1 cellular context compared by ENCODE assay signal in genomic region chr16:87278191-87279093, GRCh38.
A peak's percentile ranks its signal among the peaks of the same experiment; 100 is the strongest.
TF ChIP-seq lines count a peak whose summit lies in the region.

No MANE protein-coding gene starts in this region.

TF ChIP-seq in HepG2, 621 proteins besides CTCF, POLR2A, EP300 and RAD21 (continued from another document and continues in another):
- TF ChIP-seq PREB (CRISPR knock-in tag; IDR thresholded peaks at IDR 0.05) (no peak), ZBTB33 (CRISPR knock-in tag; IDR thresholded peaks at IDR 0.05) (no peak; the same call in 1 of the 2 replicates), NR2F2 (IDR thresholded peaks at IDR 0.05; ENCODE audit: borderline replicate concordance, low read depth) (no peak), ZNF350 (CRISPR knock-in tag; IDR thresholded peaks at IDR 0.05; ENCODE audit: borderline replicate concordance, low read depth) (0 out of 2 replicates have a peak, but pooled peaks have one; percentile 60), TERF1 (CRISPR knock-in tag; IDR thresholded peaks at IDR 0.05) (no peak), GATAD2A (CRISPR knock-in tag; IDR thresholded peaks at IDR 0.05) (peak; percentile 22; the same call in 1 of the 2 replicates), FLYWCH1 (CRISPR knock-in tag; IDR thresholded peaks at IDR 0.05) (no peak), PLSCR1 (CRISPR knock-in tag; IDR thresholded peaks at IDR 0.05; ENCODE audit: borderline replicate concordance) (no peak), ZNF710 (CRISPR knock-in tag; IDR thresholded peaks at IDR 0.05; ENCODE audit: borderline replicate concordance) (no peak), FOXK1 (CRISPR knock-in tag; IDR thresholded peaks at IDR 0.05; ENCODE audit: borderline replicate concordance, low read depth) (no peak), MEF2D (CRISPR knock-in tag; IDR thresholded peaks at IDR 0.05) (0 out of 2 replicates have a peak, but pooled peaks have one; percentile 25), MIXL1 (CRISPR knock-in tag; IDR thresholded peaks at IDR 0.05) (no peak), TBP (CRISPR knock-in tag; IDR thresholded peaks at IDR 0.05) (no peak), SUZ12 (IDR thresholded peaks at IDR 0.05; ENCODE audit: low read depth, low read length) (no peak), GATAD1 (CRISPR knock-in tag; IDR thresholded peaks at IDR 0.05) (no peak), ZFP90 (CRISPR knock-in tag; IDR thresholded peaks at IDR 0.05; ENCODE audit: borderline replicate concordance) (no peak), ZBED4 (CRISPR knock-in tag; IDR thresholded peaks at IDR 0.05; ENCODE audit: borderline replicate concordance) (0 out of 2 replicates have a peak, but pooled peaks have one; percentile 57), RARA (CRISPR knock-in tag; IDR thresholded peaks at IDR 0.05) (no peak), PRDM10 (CRISPR knock-in tag; IDR thresholded peaks at IDR 0.05; ENCODE audit: low read depth) (no peak), YY1 (IDR thresholded peaks at IDR 0.05; ENCODE audit: insufficient read depth, insufficient replicate concordance, low read depth, low read length) (no peak), GABPB1 (CRISPR knock-in tag; IDR thresholded peaks at IDR 0.05) (0 out of 2 replicates have a peak, but pooled peaks have one; percentile 32), REXO4 (CRISPR knock-in tag; IDR thresholded peaks at IDR 0.05; ENCODE audit: borderline replicate concordance) (no peak), ZNF549 (CRISPR knock-in tag; IDR thresholded peaks at IDR 0.05) (no peak), MED13 (CRISPR knock-in tag; IDR thresholded peaks at IDR 0.05) (no peak), HIVEP1 (CRISPR knock-in tag; IDR thresholded peaks at IDR 0.05) (no peak), ZNF607 (CRISPR knock-in tag; IDR thresholded peaks at IDR 0.05; ENCODE audit: borderline replicate concordance) (0 out of 2 replicates have a peak, but pooled peaks have one; percentile 30), IRF2 (CRISPR knock-in tag; IDR thresholded peaks at IDR 0.05) (0 out of 2 replicates have a peak, but pooled peaks have one; percentile 45), SNRNP70 (IDR thresholded peaks at IDR 0.05; ENCODE audit: low read depth, low read length) (no peak), HOXA9 (CRISPR knock-in tag; IDR thresholded peaks at IDR 0.05; ENCODE audit: borderline replicate concordance) (no peak), ARNT (IDR thresholded peaks at IDR 0.05) (no peak), TBX3 (IDR thresholded peaks at IDR 0.05; ENCODE audit: borderline replicate concordance) (no peak), ELF1 (CRISPR knock-in tag; IDR thresholded peaks at IDR 0.05) (no peak), MXD1 (CRISPR knock-in tag; IDR thresholded peaks at IDR 0.05) (no peak), ZBTB26 (CRISPR knock-in tag; IDR thresholded peaks at IDR 0.05; ENCODE audit: borderline replicate concordance) (no peak)
